In the genomic region with DNA sequence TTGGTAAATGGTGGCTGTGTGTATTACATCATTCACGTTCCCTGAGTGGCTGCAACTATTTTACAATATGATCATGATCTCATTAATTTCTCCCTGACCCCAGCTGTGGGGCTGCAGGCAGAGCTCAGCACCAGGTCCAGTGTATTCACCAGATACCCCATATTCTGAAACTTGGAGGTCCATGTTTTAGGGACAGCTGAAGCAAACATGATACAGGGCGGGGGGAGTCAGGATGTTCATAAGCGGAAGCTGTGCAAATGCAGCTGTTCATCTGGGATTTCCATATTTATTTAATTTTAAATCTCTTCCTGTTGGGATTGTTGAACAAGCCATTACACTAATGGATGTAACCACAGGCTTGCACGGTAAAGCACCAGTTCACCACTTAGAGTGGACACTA, we compare ENCODE assay signal across 13 cellular contexts.
"Had no signal": no experiment of that assay in that cellular context is flagged by ENCODE, and none has a peak within 500 bp of the region (broad histone marks: within the 10 kb centered on the region; RNA-seq: fewer than 3 reads in every experiment).

No MANE protein-coding gene starts in this region.

- ATAC-seq: activated CD4-positive, alpha-beta T cell treated with anti-CD3 and anti-CD28 coated beads for 36 hours; left lung; sciatic nerve; stimulated activated effector memory CD8-positive, alpha-beta T cell treated with anti-CD3 and anti-CD28 coated beads, Interleukin-12 subunit alpha, Interleukin-12 subunit beta, amount 100 ng/mL, for 72 hours; WTC11 had no signal

- DNase-seq: activated CD4-positive, alpha-beta T cell treated with anti-CD3 and anti-CD28 coated beads for 36 hours; activated CD4-positive, alpha-beta T cell treated with anti-CD3 and anti-CD28 coated beads, Interleukin-2, amount 50 U/mL, for 48 hours; activated gamma-delta T cell; cerebellar nuclear complex; effector CD4-positive, alpha-beta T cell; head of caudate nucleus; left lung; nucleus accumbens; stimulated activated CD4-positive, alpha-beta T cell treated with anti-CD3 and anti-CD28 coated beads, Interleukin-4, amount 100 ng/mL, for 24 hours; stomach had no signal
